Comparison of ENCODE assay signal across 8 cellular contexts in the genomic region with DNA sequence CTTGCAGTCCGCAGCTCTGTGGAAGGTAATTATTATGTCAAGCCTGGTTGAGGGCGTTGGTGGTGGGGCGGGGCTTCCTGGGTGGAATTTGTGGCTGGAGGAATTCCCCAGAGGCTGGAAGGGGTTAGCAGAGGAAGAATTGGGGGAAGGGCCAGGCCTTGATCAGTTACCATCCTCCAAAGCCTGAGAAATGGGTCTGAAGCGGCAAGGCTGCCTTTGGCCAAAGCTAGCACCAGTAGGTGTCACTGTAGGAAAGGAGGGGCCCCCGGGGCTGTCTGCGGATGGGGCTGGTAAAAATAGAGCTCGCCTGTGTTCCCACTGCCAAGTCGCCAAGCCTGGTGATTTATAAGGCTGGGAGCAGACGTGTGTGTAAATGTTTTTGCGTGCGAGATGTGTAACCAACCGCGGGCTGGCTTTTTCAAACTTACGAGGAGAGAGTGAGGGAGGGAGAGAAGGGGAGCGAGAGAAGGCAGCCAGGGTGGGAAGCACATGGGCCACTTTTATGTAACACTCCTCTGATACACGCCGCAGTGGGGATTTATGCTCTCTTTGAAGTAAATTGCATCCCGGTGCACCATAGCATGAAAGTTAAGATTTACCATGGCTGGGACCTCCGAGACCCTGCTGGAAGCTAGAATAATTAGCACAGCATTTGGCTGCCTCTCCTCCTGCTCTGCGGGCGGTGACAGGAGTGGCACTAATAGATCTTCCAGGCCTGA.
DNase-seq lines count a peak whose midpoint lies in the region; ATAC-seq and TF ChIP-seq lines count a peak whose summit lies in the region.

No MANE protein-coding gene starts in this region.

- peak; percentile 38 to 46 for DNase-seq in Caco-2
- peak; percentile 81 for DNase-seq in HT1080 (ENCODE audit: low read depth)
- DNase-seq in activated naive CD8-positive, alpha-beta T cell treated with anti-CD3 and anti-CD28 coated beads, Interleukin-2, amount 10 ng/mL, durations not matched to agents 7 days and 5 days: peak; percentile 42
- peak; percentile 80 for DNase-seq in left cardiac atrium
- no peak for DNase-seq in progenitor cell of endocrine pancreas (ENCODE audit: low spot score, unreplicated experiment)
- DNase-seq in NCI-H345 treated with DMSO at 0.1 percent for 48 hours (lab: John Stamatoyannopoulos, UW; ENCODE audit: unreplicated experiment): no peak

- intact Hi-C loops in Caco-2 (cut with micrococcal nuclease; ENCODE audit: unreplicated experiment) (no loop called here), left cardiac atrium (cut with DNase I) (loop anchor here in 1 of 2 donors (10.0 kb wide), 3 partner anchors 364 to 534 kb away; a partner anchor contains a TSS)

- H3K36me3 Mint-ChIP-seq in Caco-2 (ENCODE audit: insufficient read depth, unreplicated experiment) (no peaks in the 10 kb centered on the region), progenitor cell of endocrine pancreas (ENCODE audit: insufficient read depth) (no peaks in the 10 kb centered on the region)
- no peaks in the 10 kb centered on the region for H3K36me3 Mint-ChIP-seq in activated naive CD8-positive, alpha-beta T cell treated with anti-CD3 and anti-CD28 coated beads, Interleukin-2, amount 10 ng/mL, durations not matched to agents 7 days and 5 days

- no peaks in the 10 kb centered on the region for H3K36me3 ChIP-seq in Caco-2 (ENCODE audit: control insufficient read depth, insufficient read depth, low read length)

- H3K27me3 ChIP-seq in Caco-2 (replicated peaks; ENCODE audit: control insufficient read depth, insufficient read depth, low read length): no peaks in the 10 kb centered on the region

- no peaks in the 10 kb centered on the region for H3K9me3 ChIP-seq in Caco-2

- no peaks in the 10 kb centered on the region for H3K4me1 ChIP-seq in Caco-2

- H3K4me1 Mint-ChIP-seq in Caco-2 (ENCODE audit: low read depth, unreplicated experiment) (peaks cover 8% of the 10 kb centered on the region), progenitor cell of endocrine pancreas (ENCODE audit: low read depth) (peaks cover 26% of the 10 kb centered on the region)
- H3K4me1 Mint-ChIP-seq in activated naive CD8-positive, alpha-beta T cell treated with anti-CD3 and anti-CD28 coated beads, Interleukin-2, amount 10 ng/mL, durations not matched to agents 7 days and 5 days: peaks cover 3% of the 10 kb centered on the region

- ATAC-seq in SK-N-SH treated with all-trans-retinoic acid at 6 μM for 48 hours (peak; percentile 78), left cardiac atrium (peak; percentile 80 to 84), GM19395 (IDR thresholded peaks at IDR 0.05; ENCODE audit: unreplicated experiment) (no peak)
- ATAC-seq in activated naive CD8-positive, alpha-beta T cell treated with anti-CD3 and anti-CD28 coated beads, Interleukin-2, amount 10 ng/mL, durations not matched to agents 7 days and 5 days (ENCODE audit: low read depth): peak; percentile 78

- no peak overlapping the region for H3K27ac Mint-ChIP-seq in Caco-2 (ENCODE audit: unreplicated experiment)
- peak overlapping the region; percentile 54 for H3K27ac Mint-ChIP-seq in activated naive CD8-positive, alpha-beta T cell treated with anti-CD3 and anti-CD28 coated beads, Interleukin-2, amount 10 ng/mL, durations not matched to agents 7 days and 5 days
- no peak overlapping the region for H3K27ac Mint-ChIP-seq in progenitor cell of endocrine pancreas

- BruUV-seq in Caco-2 (replicated peaks; lab: Mats Ljungman, UMichigan): no TSS peak

- H3K9me3 Mint-ChIP-seq in Caco-2 (ENCODE audit: unreplicated experiment) (no peaks in the 10 kb centered on the region), progenitor cell of endocrine pancreas (ENCODE audit: low read depth) (no peaks in the 10 kb centered on the region)
- H3K9me3 Mint-ChIP-seq in activated naive CD8-positive, alpha-beta T cell treated with anti-CD3 and anti-CD28 coated beads, Interleukin-2, amount 10 ng/mL, durations not matched to agents 7 days and 5 days: no peaks in the 10 kb centered on the region

- CTCF ChIA-PET in Caco-2 (lab: Charles Lee): interaction anchor here (0.7 to 1.3 kb wide), 2 partner anchors 42 to 275 kb away, joined by 3 to 4 read pairs; no protein-coding TSS in a partner anchor

- H3K4me3 Mint-ChIP-seq in Caco-2 (ENCODE audit: unreplicated experiment) (no peak overlapping the region), progenitor cell of endocrine pancreas (ENCODE audit: low read depth) (no peak overlapping the region)
- H3K4me3 Mint-ChIP-seq in activated naive CD8-positive, alpha-beta T cell treated with anti-CD3 and anti-CD28 coated beads, Interleukin-2, amount 10 ng/mL, durations not matched to agents 7 days and 5 days: peak overlapping the region; percentile 46

- POLR2A ChIA-PET in Caco-2 (lab: Charles Lee): no interaction called here
- POLR2A ChIA-PET in activated naive CD8-positive, alpha-beta T cell treated with anti-CD3 and anti-CD28 coated beads, Interleukin-2, amount 10 ng/mL, durations not matched to agents 7 days and 5 days (lab: Charles Lee): no interaction called here

- H3K27me3 Mint-ChIP-seq in Caco-2 (ENCODE audit: insufficient read depth, unreplicated experiment): no peaks in the 10 kb centered on the region
- peaks cover 6% of the 10 kb centered on the region for H3K27me3 Mint-ChIP-seq in activated naive CD8-positive, alpha-beta T cell treated with anti-CD3 and anti-CD28 coated beads, Interleukin-2, amount 10 ng/mL, durations not matched to agents 7 days and 5 days
- H3K27me3 Mint-ChIP-seq in progenitor cell of endocrine pancreas: peaks cover 27% of the 10 kb centered on the region

- TF ChIP-seq CTCF in Caco-2 (IDR thresholded peaks at IDR 0.05; ENCODE audit: insufficient read depth in 1 of 2, low read depth in 1 of 2, low read length in 1 of 2, severe bottlenecking in 1 of 2, unreplicated experiment in 1 of 2): peak; percentile 30 to 37
- peak; percentile 46 for TF ChIP-seq CTCF in progenitor cell of endocrine pancreas (IDR thresholded peaks at IDR 0.05; ENCODE audit: unreplicated experiment)

- H3K4me3 ChIP-seq in Caco-2 (ENCODE audit: low read depth, low read length): no peak overlapping the region

TF ChIP-seq in SK-N-SH treated with all-trans-retinoic acid at 6 μM for 48 hours, 23 proteins besides CTCF, POLR2A, EP300 and RAD21:
- no peak for TF ChIP-seq ZC3H10 (CRISPR knock-in tag; IDR thresholded peaks at IDR 0.05)
- TF ChIP-seq ESRRG (CRISPR knock-in tag; IDR thresholded peaks at IDR 0.05): no peak
- TF ChIP-seq ZFP3 (CRISPR knock-in tag; IDR thresholded peaks at IDR 0.05): peak; percentile 17; the same call in 1 of the 2 replicates
- no peak for TF ChIP-seq RARB (CRISPR knock-in tag; IDR thresholded peaks at IDR 0.05)

Comparison
In these comparisons a context has a peak if more than half of its experiments do, and no peak if none do; other contexts are left out.
1. DNase-seq: peak in Caco-2 (2 of 2), HT1080 (single experiment), activated naive CD8-positive, alpha-beta T cell treated with anti-CD3 and anti-CD28 coated beads, Interleukin-2, amount 10 ng/mL, durations not matched to agents 7 days and 5 days (single experiment) and left cardiac atrium (single experiment); none in progenitor cell of endocrine pancreas (single experiment) and NCI-H345 treated with DMSO at 0.1 percent for 48 hours (single experiment).